In the genomic region with DNA sequence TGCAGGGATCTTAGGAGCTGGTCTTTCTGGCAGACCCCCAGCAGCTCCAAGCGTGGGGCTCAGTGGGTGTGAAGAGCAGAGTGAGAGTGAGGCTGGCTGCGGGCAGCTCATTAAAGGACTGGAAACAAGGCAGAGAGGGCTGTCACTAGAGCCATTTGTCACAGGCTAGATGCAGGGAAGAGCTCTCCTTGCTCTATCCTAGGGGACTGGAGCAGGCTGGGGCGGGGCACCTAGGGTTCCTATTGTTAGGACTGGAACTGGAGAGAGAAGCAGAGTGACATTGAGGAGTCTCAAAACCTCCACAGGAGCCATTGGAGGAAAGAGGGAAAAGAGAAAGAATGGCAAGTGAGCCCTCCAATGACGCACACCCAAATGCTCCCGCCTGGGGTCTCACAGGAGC, we compare ENCODE assay signal across 26 cellular contexts. TPM values are rescaled to one million over a fixed set of nuclear protein-coding genes. Genes with fewer than 3 reads are reported as not detected.
"Had no signal": no experiment of that assay in that cellular context is flagged by ENCODE, and none has a peak within 500 bp of the region (broad histone marks: within the 10 kb centered on the region; RNA-seq: fewer than 3 reads in every experiment).

No MANE protein-coding gene starts in this region.

- H3K27me3 ChIP-seq: gastrocnemius medialis, sigmoid colon had no signal

- DNase-seq: activated CD4-positive, alpha-beta T cell treated with anti-CD3 and anti-CD28 coated beads, Interleukin-2, amount 10 ng/mL, durations not matched to agents 24 days and 14 days; activated CD8-positive, alpha-beta memory T cell treated with anti-CD3 and anti-CD28 coated beads, Interleukin-2, amount 10 ng/mL, durations not matched to agents 7 days and 5 days; activated CD8-positive, alpha-beta T cell treated with anti-CD3 and anti-CD28 coated beads for 36 hours; activated gamma-delta T cell treated with Interleukin-2 at 50 U/mL for 16 hours; activated T-cell treated with anti-CD3 and anti-CD28 coated beads for 4 hours; aorta; central memory CD4-positive, alpha-beta T cell; effector memory CD8-positive, alpha-beta T cell; gastrocnemius medialis; head of caudate nucleus; left cardiac atrium; mesenchymal stem cell; naive B cell; occipital lobe; posterior cingulate gyrus; sigmoid colon; spleen; stimulated activated CD4-positive, alpha-beta T cell treated with anti-CD3 and anti-CD28 coated beads, Interleukin-4, amount 100 ng/mL, for 1 hour; stimulated activated naive CD8-positive, alpha-beta T cell treated with anti-CD3 and anti-CD28 coated beads, Interleukin-15, Interleukin-2, amounts not matched to agents 100 U/mL and 50 U/mL, for 24 hours had no signal

- H3K36me3 ChIP-seq: esophagus muscularis mucosa, gastrocnemius medialis, sigmoid colon, spleen had no signal

- H3K27ac ChIP-seq: esophagus muscularis mucosa, gastrocnemius medialis, sigmoid colon, spleen had no signal

- H3K4me3 ChIP-seq: esophagus muscularis mucosa, gastrocnemius medialis, sigmoid colon, spleen had no signal

- H3K9me3 ChIP-seq: esophagus muscularis mucosa, gastrocnemius medialis, sigmoid colon had no signal

- H3K4me1 ChIP-seq: esophagus muscularis mucosa, gastrocnemius medialis, spleen had no signal

RNA-seq across cellular contexts. Expression of gene DDC, which starts 0.8 kb away (rescaled TPM):
- total RNA-seq: activated CD8-positive, alpha-beta memory T cell treated with anti-CD3 and anti-CD28 coated beads, Interleukin-2, amount 10 ng/mL, durations not matched to agents 7 days and 5 days; aorta; dermis microvascular lymphatic vessel endothelial cell; endothelial cell of umbilical vein; esophagus muscularis mucosa; left cardiac atrium; mononuclear cell; occipital lobe; subcutaneous adipose tissue; T-helper 2 cell treated with Interferon-gamma antibody and Interleukin-4, amounts not matched to agents 100 ng/mL and 5 ng/mL, for 36 hours; ureter had no signal
- polyA plus RNA-seq: endothelial cell of umbilical vein had no signal
